Comparison of ENCODE assay signal across 20 cellular contexts in genomic region chr16:28125592-28125991, GRCh38.
"Had no signal": no experiment of that assay in that cellular context is flagged by ENCODE, and none has a peak within 500 bp of the region (broad histone marks: within the 10 kb centered on the region; RNA-seq: fewer than 3 reads in every experiment).

No MANE protein-coding gene starts in this region.

- H3K4me3 Mint-ChIP-seq: activated B cell treated with CpG ODN at 0.5 μM for 24 hours; activated CD4-positive, alpha-beta memory T cell treated with anti-CD3 and anti-CD28 coated beads for 36 hours; activated CD4-positive, alpha-beta T cell treated with anti-CD3 and anti-CD28 coated beads for 36 hours; activated CD8-positive, alpha-beta memory T cell treated with anti-CD3 and anti-CD28 coated beads, Interleukin-2, amount 10 ng/mL, durations not matched to agents 7 days and 5 days; activated naive CD8-positive, alpha-beta T cell treated with anti-CD3 and anti-CD28 coated beads for 36 hours; mesothelial cell of epicardium; nephron progenitor cell; stimulated activated naive B cell treated with anti-CD40 and anti-IgM and Interleukin-4, amounts not matched to agents 10 μg/mL and 1 μg/mL and 100 μg/mL, for 72 hours had no signal

- H3K4me1 ChIP-seq: left ventricle myocardium inferior, upper lobe of left lung had no signal

- DNase-seq: activated B cell treated with CpG ODN at 0.5 μM for 24 hours; activated CD4-positive, alpha-beta memory T cell treated with anti-CD3 and anti-CD28 coated beads for 36 hours; activated CD4-positive, alpha-beta T cell treated with anti-CD3 and anti-CD28 coated beads for 36 hours; activated CD8-positive, alpha-beta memory T cell treated with anti-CD3 and anti-CD28 coated beads, Interleukin-2, amount 10 ng/mL, durations not matched to agents 7 days and 5 days; activated naive CD8-positive, alpha-beta T cell treated with anti-CD3 and anti-CD28 coated beads for 36 hours; activated T-cell treated with anti-CD3 and anti-CD28 coated beads for 4 hours; central memory CD4-positive, alpha-beta T cell; effector memory CD4-positive, alpha-beta T cell; glutamatergic neuron; left ventricle myocardium inferior; nephron progenitor cell; occipital lobe; small intestine; stimulated activated CD4-positive, alpha-beta T cell treated with anti-CD3 and anti-CD28 coated beads, Interleukin-2, amount 100 ng/mL, for 24 hours; stimulated activated naive B cell treated with anti-CD40 and anti-IgM and Interleukin-4, amounts not matched to agents 10 μg/mL and 1 μg/mL and 100 μg/mL, for 72 hours had no signal

- ATAC-seq: activated CD4-positive, alpha-beta T cell treated with anti-CD3 and anti-CD28 coated beads for 36 hours; activated CD8-positive, alpha-beta memory T cell treated with anti-CD3 and anti-CD28 coated beads, Interleukin-2, amount 10 ng/mL, durations not matched to agents 7 days and 5 days; sciatic nerve; stimulated activated naive B cell treated with anti-CD40 and anti-IgM and Interleukin-4, amounts not matched to agents 10 μg/mL and 1 μg/mL and 100 μg/mL, for 72 hours had no signal

- H3K27me3 Mint-ChIP-seq: activated B cell treated with CpG ODN at 0.5 μM for 24 hours; activated CD4-positive, alpha-beta memory T cell treated with anti-CD3 and anti-CD28 coated beads for 36 hours; activated CD4-positive, alpha-beta T cell treated with anti-CD3 and anti-CD28 coated beads for 36 hours; activated CD8-positive, alpha-beta memory T cell treated with anti-CD3 and anti-CD28 coated beads, Interleukin-2, amount 10 ng/mL, durations not matched to agents 7 days and 5 days; activated naive CD8-positive, alpha-beta T cell treated with anti-CD3 and anti-CD28 coated beads for 36 hours; stimulated activated naive B cell treated with anti-CD40 and anti-IgM and Interleukin-4, amounts not matched to agents 10 μg/mL and 1 μg/mL and 100 μg/mL, for 72 hours had no signal

- H3K9me3 ChIP-seq: esophagus muscularis mucosa, left ventricle myocardium inferior, upper lobe of left lung had no signal

- H3K4me3 ChIP-seq: esophagus muscularis mucosa, hepatocyte, left ventricle myocardium inferior, upper lobe of left lung had no signal

- H3K27ac Mint-ChIP-seq: activated CD4-positive, alpha-beta memory T cell treated with anti-CD3 and anti-CD28 coated beads for 36 hours; activated CD4-positive, alpha-beta T cell treated with anti-CD3 and anti-CD28 coated beads for 36 hours; activated CD8-positive, alpha-beta memory T cell treated with anti-CD3 and anti-CD28 coated beads, Interleukin-2, amount 10 ng/mL, durations not matched to agents 7 days and 5 days; activated naive CD8-positive, alpha-beta T cell treated with anti-CD3 and anti-CD28 coated beads for 36 hours; mesothelial cell of epicardium; nephron progenitor cell had no signal

- H3K27me3 ChIP-seq: esophagus muscularis mucosa, hepatocyte, upper lobe of left lung had no signal

- H3K9me3 Mint-ChIP-seq: activated B cell treated with CpG ODN at 0.5 μM for 24 hours; activated CD4-positive, alpha-beta memory T cell treated with anti-CD3 and anti-CD28 coated beads for 36 hours; activated naive CD8-positive, alpha-beta T cell treated with anti-CD3 and anti-CD28 coated beads for 36 hours; mesothelial cell of epicardium; nephron progenitor cell; stimulated activated naive B cell treated with anti-CD40 and anti-IgM and Interleukin-4, amounts not matched to agents 10 μg/mL and 1 μg/mL and 100 μg/mL, for 72 hours had no signal

- H3K4me1 Mint-ChIP-seq: activated CD8-positive, alpha-beta memory T cell treated with anti-CD3 and anti-CD28 coated beads, Interleukin-2, amount 10 ng/mL, durations not matched to agents 7 days and 5 days; mesothelial cell of epicardium had no signal

- H3K27ac ChIP-seq: esophagus muscularis mucosa, hepatocyte, left ventricle myocardium inferior, upper lobe of left lung had no signal
